8 cellular contexts compared by ENCODE assay signal in the genomic region with DNA sequence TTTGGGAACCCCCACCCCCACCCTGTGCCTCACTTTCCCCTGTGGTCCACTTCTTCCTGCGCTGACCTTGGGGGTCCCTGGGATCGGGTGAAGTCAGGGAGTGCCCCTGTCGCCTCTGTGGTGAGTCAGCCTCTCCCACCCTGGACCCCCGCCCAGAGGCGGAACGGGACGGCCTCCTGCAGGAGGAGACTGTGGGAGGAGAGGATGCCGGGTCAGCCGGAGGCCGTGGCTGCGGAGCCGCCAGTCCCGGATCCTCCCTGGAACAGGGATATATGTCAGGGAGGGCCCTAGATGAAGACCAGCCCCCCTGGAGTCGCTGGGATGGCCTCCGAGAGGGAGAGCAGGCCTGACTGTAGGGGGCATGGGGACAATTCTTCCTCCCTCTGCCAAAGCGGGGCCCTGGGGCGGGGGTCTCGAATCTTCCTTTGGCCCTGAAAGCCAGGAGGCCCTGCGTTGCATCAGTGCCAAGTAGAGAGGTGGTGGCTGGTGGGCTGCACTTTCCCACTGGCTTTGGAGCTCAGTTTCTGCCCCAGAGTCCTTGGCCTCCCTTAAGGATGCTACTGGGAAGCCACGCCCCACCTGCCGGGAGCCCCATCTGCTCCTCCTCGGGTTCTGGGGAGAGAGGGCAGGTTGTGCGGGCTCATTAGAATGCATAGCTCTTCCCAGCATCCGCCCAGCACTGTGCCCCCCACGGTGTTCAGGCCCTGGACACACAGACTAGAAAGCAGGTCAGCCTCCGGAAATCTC.
DNase-seq lines count a peak whose midpoint lies in the region; ATAC-seq lines count a peak whose summit lies in the region.

No MANE protein-coding gene starts in this region.

- H3K4me1 Mint-ChIP-seq in stimulated activated naive B cell treated with anti-CD40 and anti-IgM and Interleukin-4, amounts not matched to agents 10 μg/mL and 1 μg/mL and 100 μg/mL, for 72 hours, result peaks cover 21 to 33% of the 10 kb centered on the region in 2 donors

- H3K9me3 ChIP-seq in effector memory CD4-positive, alpha-beta T cell (ENCODE audit: control insufficient read depth, low read length), result no peaks in the 10 kb centered on the region

- no peaks in the 10 kb centered on the region for H3K36me3 Mint-ChIP-seq in stimulated activated naive B cell treated with anti-CD40 and anti-IgM and Interleukin-4, amounts not matched to agents 10 μg/mL and 1 μg/mL and 100 μg/mL, for 72 hours

- no peak overlapping the region for H3K27ac ChIP-seq in effector memory CD4-positive, alpha-beta T cell (ENCODE audit: insufficient read depth, low read length, poor library complexity, severe bottlenecking)

- no peaks in the 10 kb centered on the region for H3K36me3 ChIP-seq in effector memory CD4-positive, alpha-beta T cell (ENCODE audit: control insufficient read depth, insufficient read depth, low read length)

- ATAC-seq in stimulated activated naive B cell treated with anti-CD40 and anti-IgM and Interleukin-4, amounts not matched to agents 10 μg/mL and 1 μg/mL and 100 μg/mL, for 72 hours (replicated peaks), result no peak
- ATAC-seq in GM21619 (IDR thresholded peaks at IDR 0.05; ENCODE audit: unreplicated experiment), result no peak

- H3K27me3 Mint-ChIP-seq in stimulated activated naive B cell treated with anti-CD40 and anti-IgM and Interleukin-4, amounts not matched to agents 10 μg/mL and 1 μg/mL and 100 μg/mL, for 72 hours, result peaks cover 52 to 78% of the 10 kb centered on the region in 2 donors

- H3K27ac Mint-ChIP-seq in stimulated activated naive B cell treated with anti-CD40 and anti-IgM and Interleukin-4, amounts not matched to agents 10 μg/mL and 1 μg/mL and 100 μg/mL, for 72 hours, result no peak overlapping the region

- H3K4me3 Mint-ChIP-seq in stimulated activated naive B cell treated with anti-CD40 and anti-IgM and Interleukin-4, amounts not matched to agents 10 μg/mL and 1 μg/mL and 100 μg/mL, for 72 hours, result peak overlapping the region; percentile 66 to 75

- peaks cover 0 to 5% of the 10 kb centered on the region in 2 donors for H3K9me3 Mint-ChIP-seq in stimulated activated naive B cell treated with anti-CD40 and anti-IgM and Interleukin-4, amounts not matched to agents 10 μg/mL and 1 μg/mL and 100 μg/mL, for 72 hours

- no peaks in the 10 kb centered on the region for H3K27me3 ChIP-seq in effector memory CD4-positive, alpha-beta T cell (replicated peaks; ENCODE audit: control insufficient read depth, insufficient read depth, low read length, poor library complexity, severe bottlenecking)

- no peaks in the 10 kb centered on the region for H3K4me1 ChIP-seq in effector memory CD4-positive, alpha-beta T cell (ENCODE audit: control insufficient read depth, insufficient read depth, low read length, poor library complexity, severe bottlenecking)

- no peak overlapping the region for H3K4me3 ChIP-seq in effector memory CD4-positive, alpha-beta T cell (ENCODE audit: insufficient read depth, low read depth, low read length, poor library complexity, severe bottlenecking)

- DNase-seq in NCI-H82 (lab: John Stamatoyannopoulos, UW), result peak; percentile 57
- DNase-seq in NCI-H82 treated with DMSO at 0.1 percent for 48 hours (lab: John Stamatoyannopoulos, UW; ENCODE audit: unreplicated experiment), result no peak
- peak; percentile 72 for DNase-seq in astrocyte of the hippocampus (ENCODE audit: low read depth, low spot score)
- DNase-seq in iPS-NIHi11 (ENCODE audit: low spot score), result peak; percentile 76
- DNase-seq in stimulated activated naive B cell treated with anti-CD40 and anti-IgM and Interleukin-4, amounts not matched to agents 10 μg/mL and 1 μg/mL and 100 μg/mL, for 72 hours, result no peak
- DNase-seq in NOMO-1 (lab: John Stamatoyannopoulos, UW; ENCODE audit: unreplicated experiment in 2 of 2), result no peak
- DNase-seq in effector memory CD4-positive, alpha-beta T cell, result no peak

Comparison
In these comparisons a context has a peak if more than half of its experiments do, and no peak if none do; other contexts are left out.
1. DNase-seq: peak in NCI-H82 (single experiment), astrocyte of the hippocampus (single experiment) and iPS-NIHi11 (single experiment); none in NCI-H82 treated with DMSO at 0.1 percent for 48 hours (single experiment), stimulated activated naive B cell treated with anti-CD40 and anti-IgM and Interleukin-4, amounts not matched to agents 10 μg/mL and 1 μg/mL and 100 μg/mL, for 72 hours (single experiment), NOMO-1 (0 of 2) and effector memory CD4-positive, alpha-beta T cell (0 of 3).